26 cellular contexts compared by ENCODE assay signal in genomic region chr2:120754067-120754960, GRCh38. TPM values are rescaled to one million over a fixed set of nuclear protein-coding genes. Genes with fewer than 3 reads are reported as not detected.
DNase-seq lines count a peak whose midpoint lies in the region; ATAC-seq and TF ChIP-seq lines count a peak whose summit lies in the region.
"Had no signal": no experiment of that assay in that cellular context is flagged by ENCODE, and none has a peak within 500 bp of the region (broad histone marks: within the 10 kb centered on the region; RNA-seq: fewer than 3 reads in every experiment).

No MANE protein-coding gene starts in this region.

- CTCF ChIA-PET in HEK293 (lab: Yijun Ruan, JAX): interaction anchor here (0.6 kb wide), 1 partner anchor 296 kb away, joined by 3 read pairs; no protein-coding TSS in a partner anchor

- intact Hi-C loops in spleen (cut with DNase I; ENCODE audit: low total_unique reads): no loop called here

- H3K9me3 ChIP-seq in HEK293 (ENCODE audit: control insufficient read depth, insufficient read depth, low read depth, low read length) (no peaks in the 10 kb centered on the region), adipocyte (ENCODE audit: control insufficient read depth, low read length) (no peaks in the 10 kb centered on the region), spleen (no peaks in the 10 kb centered on the region)
- H3K9me3 ChIP-seq: BE2C, SJCRH30, stomach, thyroid gland had no signal

- H3K4me1 ChIP-seq in HEK293 (ENCODE audit: control insufficient read depth, insufficient read depth, low read length): no peaks in the 10 kb centered on the region; the same call in 1 of the 2 replicates
- H3K4me1 ChIP-seq in adipocyte (ENCODE audit: control insufficient read depth, insufficient read depth, low read length): peaks cover 47% of the 10 kb centered on the region
- peaks cover 0 to 15% (median 7%) of the 10 kb centered on the region in 6 donors for H3K4me1 ChIP-seq in spleen
- H3K4me1 ChIP-seq: thyroid gland had no signal

- no peaks in the 10 kb centered on the region for H3K36me3 ChIP-seq in HEK293 (ENCODE audit: control insufficient read depth in 2 of 2, insufficient read depth in 1 of 2, low read length in 2 of 2)
- no peaks in the 10 kb centered on the region for H3K36me3 ChIP-seq in adipocyte (ENCODE audit: control insufficient read depth, insufficient read depth, low read length, severe bottlenecking)
- no peaks in the 10 kb centered on the region for H3K36me3 ChIP-seq in spleen
- H3K36me3 ChIP-seq: BE2C, SJCRH30, stomach, thyroid gland had no signal

- H3K27me3 ChIP-seq in adipocyte (replicated peaks; ENCODE audit: control insufficient read depth, insufficient read depth, low read length) (no peaks in the 10 kb centered on the region), spleen (replicated peaks in 1 of 7) (peaks cover 0 to 10% (median 0%) of the 10 kb centered on the region in 7 donors)
- H3K27me3 ChIP-seq: BE2C, SJCRH30, stomach, thyroid gland had no signal

- no peak for ATAC-seq in HG02798 (IDR thresholded peaks at IDR 0.05; ENCODE audit: poor library complexity, unreplicated experiment)
- ATAC-seq: left ventricle myocardium superior had no signal

- DNase-seq in adipocyte (ENCODE audit: low read depth): no peak
- peak; percentile 35 for DNase-seq in fibroblast of pulmonary artery (ENCODE audit: low read depth)
- DNase-seq in spleen: peak; percentile 15
- DNase-seq in GM20000 (ENCODE audit: low spot score): no peak
- no peak for DNase-seq in activated T-cell treated with anti-CD3 and anti-CD28 coated beads, Interleukin-2, amount 50 U/mL, for 1 hour
- DNase-seq: ACHN; activated CD4-positive, alpha-beta memory T cell treated with anti-CD3 and anti-CD28 coated beads, Interleukin-2, amount 10 ng/mL, durations not matched to agents 7 days and 5 days; activated CD4-positive, alpha-beta T cell treated with anti-CD3 and anti-CD28 coated beads for 1 hour; activated naive CD8-positive, alpha-beta T cell treated with anti-CD3 and anti-CD28 coated beads for 36 hours; BE2C; CD8-positive, alpha-beta memory T cell; DMS153; islet precursor cell; left ventricle myocardium superior; naive B cell; NCI-H187; NCI-H526 treated with DMSO at 0.1 percent for 48 hours; SJCRH30; stimulated activated CD4-positive, alpha-beta T cell treated with anti-CD3 and anti-CD28 coated beads, Interleukin-1b, Interleukin-23, amount 100 ng/mL, for 48 hours; stimulated activated CD8-positive, alpha-beta memory T cell treated with anti-CD3 and anti-CD28 coated beads, Interleukin-4, amount 100 ng/mL, for 48 hours; thyroid gland had no signal

- no peak overlapping the region for H3K9ac ChIP-seq in adipocyte (ENCODE audit: low read length)

- TF ChIP-seq POLR2A in spleen (IDR thresholded peaks at IDR 0.05): no peak

- POLR2A ChIA-PET in HEK293 (lab: Yijun Ruan, JAX): no interaction called here

- H3K4me3 ChIP-seq in HEK293 (ENCODE audit: low read depth, low read length) (no peak overlapping the region), adipocyte (ENCODE audit: low read length) (peak overlapping the region; percentile 8), fibroblast of pulmonary artery (replicated peaks; ENCODE audit: low read depth, low read length) (no peak overlapping the region), spleen (no peak overlapping the region)
- H3K4me3 ChIP-seq: SJCRH30, skin epidermis, stomach, thyroid gland had no signal

- TF ChIP-seq CTCF in HEK293 (tag by site-specific recombination; IDR thresholded peaks at IDR 0.05): no peak
- no peak for TF ChIP-seq CTCF in fibroblast of pulmonary artery (IDR thresholded peaks at IDR 0.05; ENCODE audit: low read length, missing control alignments)
- TF ChIP-seq CTCF in spleen (IDR thresholded peaks at IDR 0.05 in 8 of 11, conservative IDR thresholded peaks at IDR 0.05 in 3 of 11): no peak
- TF ChIP-seq CTCF in GM20000 (IDR thresholded peaks at IDR 0.05; ENCODE audit: extremely low read depth, missing control alignments): no peak

- WGBS in spleen, 5 donors: 68 to 81% (median 75%) methylated on average over 14 of the region's 14 CpGs

- H3K27ac ChIP-seq in HEK293 (ENCODE audit: extremely low read depth, low read depth, low read length): no peak overlapping the region
- peak overlapping the region in 2 of 8 donors; percentile 3 to 8 for H3K27ac ChIP-seq in spleen
- H3K27ac ChIP-seq: HL-60, SJCRH30, stomach, thyroid gland had no signal

TF ChIP-seq in HEK293, 187 proteins besides CTCF, POLR2A, EP300 and RAD21:
- TF ChIP-seq EGR2 (tag by site-specific recombination; IDR thresholded peaks at IDR 0.05; ENCODE audit: low read depth) (peak; percentile 26; the same call in 1 of the 2 replicates), ZFHX2 (tag by site-specific recombination; conservative IDR thresholded peaks at IDR 0.05) (0 out of 2 replicates have a peak, but pooled peaks have one; percentile 31), ZNF513 (tag by site-specific recombination; IDR thresholded peaks at IDR 0.05) (no peak)

RNA-seq across cellular contexts. Expression of gene GLI2, which starts 18.6 kb away (rescaled TPM):
- total RNA-seq in spleen: 10 to 100 TPM in 1 of 7 donors, 1 to 10 TPM in 5, under 1 TPM in 1; 0.51 to 10.6 (median 1.7) TPM
- polyA plus RNA-seq in spleen: under 1 TPM; 0.22 to 0.32 (median 0.23) TPM
- total RNA-seq: activated naive CD8-positive, alpha-beta T cell treated with anti-CD3 and anti-CD28 coated beads for 36 hours; CD8-positive, alpha-beta memory T cell had no signal
- polyA plus RNA-seq: CD8-positive, alpha-beta memory T cell had no signal

Comparison
In these comparisons a context has a peak if more than half of its experiments do, and no peak if none do; other contexts are left out.
1. DNase-seq: peak in fibroblast of pulmonary artery (single experiment) and spleen (single experiment); none in adipocyte (single experiment), GM20000 (single experiment) and activated T-cell treated with anti-CD3 and anti-CD28 coated beads, Interleukin-2, amount 50 U/mL, for 1 hour (single experiment).